ENCODE assay signal across 9 cellular contexts in the genomic region with DNA sequence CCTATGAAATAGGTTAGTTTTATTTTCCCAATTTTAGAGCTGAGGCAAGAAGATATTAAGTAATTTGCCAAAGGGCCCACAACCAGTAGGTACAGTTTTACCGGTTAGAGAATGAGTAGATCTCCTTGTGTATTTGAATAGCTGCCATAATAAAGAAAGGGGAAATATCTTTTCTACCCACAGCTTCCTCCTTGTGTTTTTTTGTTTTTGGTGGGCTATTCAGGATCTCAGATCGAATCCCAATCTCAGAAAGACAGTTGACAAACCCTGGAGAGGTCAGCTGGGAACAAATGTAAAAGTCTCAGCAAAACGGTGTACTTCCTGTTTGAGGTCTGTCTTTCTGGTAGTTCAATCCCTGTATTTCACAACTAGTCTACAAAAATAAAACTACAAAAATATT. TPM values are rescaled to one million over a fixed set of nuclear protein-coding genes. Genes with fewer than 3 reads are reported as not detected.
DNase-seq lines count a peak whose midpoint lies in the region; ATAC-seq and TF ChIP-seq lines count a peak whose summit lies in the region.
"Had no signal": no experiment of that assay in that cellular context is flagged by ENCODE, and none has a peak within 500 bp of the region (broad histone marks: within the 10 kb centered on the region; RNA-seq: fewer than 3 reads in every experiment).

No MANE protein-coding gene starts in this region.

- intact Hi-C loops in Right ventricle myocardium superior (cut with DNase I) (no loop called here), upper lobe of right lung (cut with DNase I) (no loop called here)

- TF ChIP-seq POLR2A in NB4 (IDR thresholded peaks at IDR 0.05; ENCODE audit: extremely low read depth, insufficient read length) = no peak

- H3K27me3 ChIP-seq in right atrium auricular region = no peaks in the 10 kb centered on the region
- no peaks in the 10 kb centered on the region for H3K27me3 ChIP-seq in upper lobe of right lung

- H3K9me3 ChIP-seq in right atrium auricular region = no peaks in the 10 kb centered on the region
- no peaks in the 10 kb centered on the region for H3K9me3 ChIP-seq in upper lobe of right lung

- H3K4me1 ChIP-seq in right atrium auricular region = peaks cover 0 to 6% of the 10 kb centered on the region in 2 donors
- H3K4me1 ChIP-seq in upper lobe of right lung = peaks cover 17% of the 10 kb centered on the region

- DNase-seq in Right ventricle myocardium superior = no peak
- DNase-seq in right atrium auricular region (ENCODE audit: low spot score) = no peak
- peak; percentile 60 for DNase-seq in NB4 (ENCODE audit: low read depth)
- DNase-seq in fibroblast of villous mesenchyme (ENCODE audit: low read depth) = peak; percentile 51
- no peak for DNase-seq in upper lobe of right lung
- DNase-seq in NCI-H82 treated with DMSO at 0.1 percent for 48 hours (lab: John Stamatoyannopoulos, UW; ENCODE audit: unreplicated experiment) = no peak
- no peak for DNase-seq in NCI-H2171 (lab: John Stamatoyannopoulos, UW)
- DNase-seq: activated T-cell treated with anti-CD3 and anti-CD28 coated beads, Interleukin-2, amount 50 U/mL, for 48 hours had no signal

- TF ChIP-seq CTCF in right atrium auricular region (IDR thresholded peaks at IDR 0.05) (no peak), NB4 (IDR thresholded peaks at IDR 0.05; ENCODE audit: low read depth, low read length) (no peak), fibroblast of villous mesenchyme (IDR thresholded peaks at IDR 0.05; ENCODE audit: insufficient read depth, low read depth, low read length) (no peak), upper lobe of right lung (IDR thresholded peaks at IDR 0.05) (no peak)

- H3K27ac ChIP-seq in right atrium auricular region (peak overlapping the region in 1 of 2 donors; percentile 38), upper lobe of right lung (peak overlapping the region; percentile 83)

- H3K36me3 ChIP-seq in right atrium auricular region = no peaks in the 10 kb centered on the region
- no peaks in the 10 kb centered on the region for H3K36me3 ChIP-seq in upper lobe of right lung

- ATAC-seq in Right ventricle myocardium superior (ENCODE audit: poor library complexity) (peak; percentile 57), upper lobe of right lung (peak; percentile 74), HG03025 (IDR thresholded peaks at IDR 0.05; ENCODE audit: low FRiP score, unreplicated experiment) (no peak)

- H3K4me3 ChIP-seq in right atrium auricular region = no peak overlapping the region
- no peak overlapping the region for H3K4me3 ChIP-seq in NB4 (ENCODE audit: low read depth, low read length)
- no peak overlapping the region for H3K4me3 ChIP-seq in fibroblast of villous mesenchyme (ENCODE audit: low read depth, low read length)
- H3K4me3 ChIP-seq in upper lobe of right lung = peak overlapping the region; percentile 0

RNA-seq across cellular contexts. Expression of gene SLC31A1, which starts 11.8 kb away (rescaled TPM):
- total RNA-seq in Right ventricle myocardium superior = 9.4 TPM
- 10 to 100 TPM; 10.0 to 11.1 TPM for total RNA-seq in right atrium auricular region
- 34.5 and 41.5 TPM in 2 replicates for total RNA-seq in fibroblast of villous mesenchyme
- total RNA-seq in upper lobe of right lung = 43.4 TPM

RNA-seq across cellular contexts. Expression of gene FKBP15, which starts 12.1 kb away (rescaled TPM):
- 18.1 TPM for total RNA-seq in Right ventricle myocardium superior
- total RNA-seq in right atrium auricular region = 10 to 100 TPM; 14.7 to 16.6 TPM
- total RNA-seq in fibroblast of villous mesenchyme = 20.6 and 25.9 TPM in 2 replicates
- total RNA-seq in upper lobe of right lung = 60.6 TPM

RNA-seq across cellular contexts. Expression of gene CDC26, which starts 42.2 kb away (rescaled TPM):
- total RNA-seq in Right ventricle myocardium superior (40.1 TPM), right atrium auricular region (10 to 100 TPM; 31.7 to 42.6 TPM), fibroblast of villous mesenchyme (35.8 and 61.3 TPM in 2 replicates), upper lobe of right lung (29.5 TPM)

RNA-seq across cellular contexts. Expression of gene PRPF4, which starts 42.3 kb away (rescaled TPM):
- total RNA-seq in Right ventricle myocardium superior = 11.0 TPM
- total RNA-seq in right atrium auricular region = 10 to 100 TPM in 1 of 2 donors, 1 to 10 TPM in 1; 8.7 to 11.1 TPM
- 21.3 and 36.3 TPM in 2 replicates for total RNA-seq in fibroblast of villous mesenchyme
- 13.2 TPM for total RNA-seq in upper lobe of right lung

Comparison
In these comparisons a context has a peak if more than half of its experiments do, and no peak if none do; other contexts are left out.
1. DNase-seq: peak in NB4 (single experiment) and fibroblast of villous mesenchyme (single experiment); none in Right ventricle myocardium superior (single experiment), right atrium auricular region (single experiment), upper lobe of right lung (single experiment), NCI-H82 treated with DMSO at 0.1 percent for 48 hours (single experiment) and NCI-H2171 (single experiment).